In the genomic region with DNA sequence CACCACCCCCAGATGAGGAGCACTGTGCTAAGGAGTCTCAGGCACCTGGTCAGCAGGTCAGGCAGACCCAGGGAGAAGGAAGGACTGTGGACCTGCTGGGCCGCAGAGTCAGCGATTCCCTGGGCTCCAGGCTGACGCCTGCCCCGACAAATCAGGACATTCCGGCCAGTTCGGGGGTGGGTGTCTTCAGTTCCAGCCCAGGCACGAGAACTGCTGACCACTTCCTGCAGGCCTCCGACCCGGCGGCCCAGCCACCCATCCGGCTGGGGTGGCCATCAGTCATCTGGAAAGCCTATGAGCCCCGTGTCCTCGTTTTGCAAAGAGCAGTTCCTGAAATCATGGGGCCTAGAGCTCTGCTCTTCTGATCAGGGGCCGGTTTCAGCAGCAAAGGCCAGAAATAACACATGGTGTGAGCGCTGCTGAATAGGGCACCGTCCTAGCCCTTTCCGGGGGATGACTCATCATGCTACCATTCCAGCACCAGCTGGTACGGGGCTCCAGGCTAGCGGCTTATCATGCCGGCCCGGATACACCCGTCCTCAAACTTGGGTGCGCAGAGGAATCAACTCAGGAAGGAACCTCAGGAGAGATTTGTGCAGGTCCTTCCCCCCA, we compare ENCODE assay signal across 9 cellular contexts. TPM values are rescaled to one million over a fixed set of nuclear protein-coding genes. Genes with fewer than 3 reads are reported as not detected.
DNase-seq lines count a peak whose midpoint lies in the region; ATAC-seq and TF ChIP-seq lines count a peak whose summit lies in the region.
"Had no signal": no experiment of that assay in that cellular context is flagged by ENCODE, and none has a peak within 500 bp of the region (broad histone marks: within the 10 kb centered on the region; RNA-seq: fewer than 3 reads in every experiment).

No MANE protein-coding gene starts in this region.

- H3K36me3 ChIP-seq in lower lobe of right lung (no peaks in the 10 kb centered on the region), vagina (no peaks in the 10 kb centered on the region)

- no peaks in the 10 kb centered on the region for H3K9me3 ChIP-seq in lower lobe of right lung
- no peaks in the 10 kb centered on the region for H3K9me3 ChIP-seq in vagina

- H3K4me1 ChIP-seq in lower lobe of right lung: peaks cover 48% of the 10 kb centered on the region
- H3K4me1 ChIP-seq in vagina: peaks cover 55% of the 10 kb centered on the region

- peak in 1 of 2 donors; percentile 6 for TF ChIP-seq POLR2A in vagina (IDR thresholded peaks at IDR 0.05)

- CTCF ChIA-PET in activated CD4-positive, alpha-beta T cell treated with anti-CD3 and anti-CD28 coated beads, Interleukin-2, amount 10 ng/mL, durations not matched to agents 7 days and 5 days (lab: Charles Lee): interaction anchor here (0.8 to 1.1 kb wide), 3 partner anchors 14 to 83 kb away, joined by 3 read pairs; no protein-coding TSS in a partner anchor

- peak; percentile 60 for DNase-seq in KG1 (lab: John Stamatoyannopoulos, UW)
- peak; percentile 88 to 89 for DNase-seq in cardiac fibroblast (ENCODE audit: low read depth in 2 of 2)
- peak; percentile 85 for DNase-seq in lower lobe of right lung
- no peak for DNase-seq in vagina (ENCODE audit: extremely low spot score in 2 of 2)
- DNase-seq in T-helper 9 cell: no peak
- no peak for DNase-seq in activated CD4-positive, alpha-beta T cell treated with anti-CD3 and anti-CD28 coated beads, Interleukin-2, amount 10 ng/mL, durations not matched to agents 7 days and 5 days
- no peak for DNase-seq in activated naive CD4-positive, alpha-beta T cell (lab: John Stamatoyannopoulos, UW)

- no peak overlapping the region for H3K4me3 ChIP-seq in cardiac fibroblast (replicated peaks in 1 of 2; ENCODE audit: low read depth in 2 of 2, low read length in 2 of 2)
- no peak overlapping the region for H3K4me3 ChIP-seq in lower lobe of right lung
- H3K4me3 ChIP-seq in vagina: no peak overlapping the region

- POLR2A ChIA-PET in activated CD4-positive, alpha-beta T cell treated with anti-CD3 and anti-CD28 coated beads, Interleukin-2, amount 10 ng/mL, durations not matched to agents 7 days and 5 days (lab: Charles Lee): no interaction called here

- H3K36me3 Mint-ChIP-seq in activated CD4-positive, alpha-beta T cell treated with anti-CD3 and anti-CD28 coated beads, Interleukin-2, amount 10 ng/mL, durations not matched to agents 7 days and 5 days (ENCODE audit: low read depth): no peaks in the 10 kb centered on the region

- no peak overlapping the region for H3K4me3 Mint-ChIP-seq in activated CD4-positive, alpha-beta T cell treated with anti-CD3 and anti-CD28 coated beads, Interleukin-2, amount 10 ng/mL, durations not matched to agents 7 days and 5 days

- no peak for TF ChIP-seq CTCF in cardiac fibroblast (IDR thresholded peaks at IDR 0.05; ENCODE audit: low read depth, low read length)
- TF ChIP-seq CTCF in lower lobe of right lung (IDR thresholded peaks at IDR 0.05): no peak
- TF ChIP-seq CTCF in vagina (IDR thresholded peaks at IDR 0.05): no peak

- ATAC-seq in GM19043 (IDR thresholded peaks at IDR 0.05; ENCODE audit: low read depth, unreplicated experiment): peak; percentile 54
- peak; percentile 63 to 70 for ATAC-seq in lower lobe of right lung

- H3K27ac ChIP-seq in lower lobe of right lung (peak overlapping the region; percentile 89), vagina (peak overlapping the region; percentile 58)
- H3K27ac ChIP-seq: KMS-11 had no signal

- peaks cover 2% of the 10 kb centered on the region for H3K27me3 Mint-ChIP-seq in activated CD4-positive, alpha-beta T cell treated with anti-CD3 and anti-CD28 coated beads, Interleukin-2, amount 10 ng/mL, durations not matched to agents 7 days and 5 days

- peaks cover 1% of the 10 kb centered on the region for H3K4me1 Mint-ChIP-seq in activated CD4-positive, alpha-beta T cell treated with anti-CD3 and anti-CD28 coated beads, Interleukin-2, amount 10 ng/mL, durations not matched to agents 7 days and 5 days

- intact Hi-C loops in lower lobe of right lung (cut with DNase I) (no loop called here), vagina (cut with DNase I) (no loop called here)

- no peak overlapping the region for H3K27ac Mint-ChIP-seq in activated CD4-positive, alpha-beta T cell treated with anti-CD3 and anti-CD28 coated beads, Interleukin-2, amount 10 ng/mL, durations not matched to agents 7 days and 5 days

- H3K27me3 ChIP-seq in lower lobe of right lung (ENCODE audit: low read depth) (no peaks in the 10 kb centered on the region), vagina (no peaks in the 10 kb centered on the region)

- no peaks in the 10 kb centered on the region for H3K9me3 Mint-ChIP-seq in activated CD4-positive, alpha-beta T cell treated with anti-CD3 and anti-CD28 coated beads, Interleukin-2, amount 10 ng/mL, durations not matched to agents 7 days and 5 days

RNA-seq across cellular contexts. Expression of gene SH3TC1, which starts 7.8 kb away (rescaled TPM):
- total RNA-seq in lower lobe of right lung: 73.1 TPM
- 50.6 TPM for total RNA-seq in vagina
- total RNA-seq in activated CD4-positive, alpha-beta T cell treated with anti-CD3 and anti-CD28 coated beads, Interleukin-2, amount 10 ng/mL, durations not matched to agents 7 days and 5 days: 10 to 100 TPM in 1 of 2 experiments, 1 to 10 TPM in 1; 8.2 to 10.8 TPM

RNA-seq across cellular contexts. Expression of gene ABLIM2, which starts 32.6 kb away (rescaled TPM):
- total RNA-seq in lower lobe of right lung (5.2 TPM), vagina (15.5 TPM)
- under 1 TPM; 0.30 to 0.79 TPM for total RNA-seq in activated CD4-positive, alpha-beta T cell treated with anti-CD3 and anti-CD28 coated beads, Interleukin-2, amount 10 ng/mL, durations not matched to agents 7 days and 5 days

Comparison
In these comparisons a context has a peak if more than half of its experiments do, and no peak if none do; other contexts are left out.
1. DNase-seq: peak in KG1 (single experiment), cardiac fibroblast (2 of 2) and lower lobe of right lung (single experiment); none in vagina (0 of 2), T-helper 9 cell (single experiment), activated CD4-positive, alpha-beta T cell treated with anti-CD3 and anti-CD28 coated beads, Interleukin-2, amount 10 ng/mL, durations not matched to agents 7 days and 5 days (single experiment) and activated naive CD4-positive, alpha-beta T cell (0 of 4).